8 cellular contexts compared by ENCODE assay signal in the genomic region with DNA sequence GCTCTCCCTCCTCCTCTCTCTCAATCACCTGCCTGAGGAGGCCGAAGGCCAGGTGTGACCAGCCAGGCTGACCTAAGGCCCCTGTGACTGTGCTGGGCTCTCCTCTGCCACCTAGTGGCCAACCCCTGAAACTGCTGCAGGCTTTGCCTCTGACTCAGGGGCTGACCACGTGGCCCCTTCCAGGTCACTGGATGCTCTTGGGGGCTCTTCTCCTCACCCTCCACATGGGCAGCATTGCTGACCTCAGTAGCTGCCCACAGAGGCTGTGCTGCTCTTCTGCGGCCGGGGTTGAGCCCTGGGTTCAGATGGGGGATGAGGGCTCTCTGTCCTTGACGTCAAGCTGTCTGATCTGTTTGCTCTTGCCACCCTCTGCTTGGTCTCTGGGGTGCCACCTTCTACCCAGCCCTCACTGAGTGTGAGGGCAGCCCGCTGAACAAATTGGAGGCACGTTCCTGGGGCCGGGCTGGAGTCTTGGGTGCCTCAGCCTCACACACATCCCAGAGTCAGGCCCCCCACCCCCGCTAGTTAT.
DNase-seq lines count a peak whose midpoint lies in the region; ATAC-seq, FAIRE-seq and TF ChIP-seq lines count a peak whose summit lies in the region.

No MANE protein-coding gene starts in this region.

- H3K36me3 ChIP-seq in SU-DHL-6 (ENCODE audit: low read length), result no peaks in the 10 kb centered on the region
- no peaks in the 10 kb centered on the region for H3K36me3 ChIP-seq in K562 (ENCODE audit: control insufficient read depth, insufficient read depth, low read length)

- H3K9ac ChIP-seq in SU-DHL-6 (ENCODE audit: low read length) (no peak overlapping the region), K562 (ENCODE audit: insufficient read depth in 1 of 2, low read depth in 2 of 2, low read length in 2 of 2) (no peak overlapping the region)

- H2AFZ ChIP-seq in SU-DHL-6 (ENCODE audit: low read depth, low read length, severe bottlenecking) (no peak overlapping the region), K562 (ENCODE audit: low read depth, low read length) (no peak overlapping the region)

- H3K27ac Mint-ChIP-seq in immature natural killer cell, result no peak overlapping the region

- H3K36me3 Mint-ChIP-seq in immature natural killer cell, result no peaks in the 10 kb centered on the region

- H3K9me3 ChIP-seq in SU-DHL-6 (ENCODE audit: insufficient read depth, low read length) (no peaks in the 10 kb centered on the region), K562 (replicated peaks; ENCODE audit: control insufficient read depth, insufficient read depth, low read depth, low read length) (no peaks in the 10 kb centered on the region)

- peak in 1 of 2 experiments; percentile 54; a peak in 2 of 4 replicates for TF ChIP-seq RAD21 in K562 (CRISPR knock-in tag; conservative IDR thresholded peaks at IDR 0.05 in 1 of 2, IDR thresholded peaks at IDR 0.05 in 1 of 2)

- peak; percentile 91 for TF ChIP-seq CTCF in SU-DHL-6 (IDR thresholded peaks at IDR 0.05; ENCODE audit: insufficient read depth, low read length, poor library complexity, severe bottlenecking)
- TF ChIP-seq CTCF in K562 (IDR thresholded peaks at IDR 0.05 in 2 of 3, conservative IDR thresholded peaks at IDR 0.05 in 1 of 3; ENCODE audit: insufficient read depth in 2 of 3, low read depth in 1 of 3, low read length in 3 of 3), result peak; percentile 74 to 91 (median 77)

- no peak overlapping the region for H3K4me3 Mint-ChIP-seq in immature natural killer cell

- H3K27me3 ChIP-seq in SU-DHL-6 (ENCODE audit: low read length) (no peaks in the 10 kb centered on the region), K562 (ENCODE audit: control insufficient read depth in 2 of 2, insufficient read depth in 2 of 2, low read length in 2 of 2) (peaks cover 2 to 36% of the 10 kb centered on the region in 2 experiments; a peak in 2 of 5 replicates)

- H3F3A ChIP-seq in SU-DHL-6 (ENCODE audit: insufficient read depth), result no peaks in the 10 kb centered on the region

- H3K9me3 Mint-ChIP-seq in immature natural killer cell, result peaks cover 3 to 10% (median 6%) of the 10 kb centered on the region in 6 donors

- H3K4me2 ChIP-seq in SU-DHL-6 (ENCODE audit: low read depth, low read length, poor library complexity, severe bottlenecking), result no peak overlapping the region
- no peak overlapping the region for H3K4me2 ChIP-seq in K562 (ENCODE audit: insufficient read depth, low read length)

- no peaks in the 10 kb centered on the region for H3K4me1 Mint-ChIP-seq in immature natural killer cell

- peaks cover 4 to 21% (median 9%) of the 10 kb centered on the region in 3 donors for H3K27me3 Mint-ChIP-seq in immature natural killer cell (ENCODE audit: low read depth in 3 of 3)

- no peaks in the 10 kb centered on the region for H3K9me1 ChIP-seq in K562 (ENCODE audit: control insufficient read depth, insufficient read depth, low read length)

- peak; percentile 26 for FAIRE-seq in K562 (lab: Jason Lieb, UNC)

- H4K20me1 ChIP-seq in SU-DHL-6 (ENCODE audit: low read depth, low read length) (no peaks in the 10 kb centered on the region), K562 (replicated peaks; ENCODE audit: control insufficient read depth, insufficient read depth, low read length) (no peaks in the 10 kb centered on the region)

- H3K4me3 ChIP-seq in SU-DHL-6 (ENCODE audit: insufficient read depth, low read length, poor library complexity, severe bottlenecking), result no peak overlapping the region
- H3K4me3 ChIP-seq in K562, result no peak overlapping the region

- in situ Hi-C loops in K562 (cut with MboI), result no loop called here

- no peak overlapping the region for H3K27ac ChIP-seq in SU-DHL-6 (ENCODE audit: low read depth, low read length)
- H3K27ac ChIP-seq in K562 (ENCODE audit: extremely low read depth, low read depth, low read length), result no peak overlapping the region

- intact Hi-C loops in K562 (cut with micrococcal nuclease), result no loop called here

- ATAC-seq in HG03521 (IDR thresholded peaks at IDR 0.05; ENCODE audit: unreplicated experiment), result peak; percentile 61
- peak; percentile 96 for ATAC-seq in K562
- ATAC-seq in HG03139 (IDR thresholded peaks at IDR 0.05; ENCODE audit: unreplicated experiment), result no peak

- H3K4me1 ChIP-seq in K562 (replicated peaks in 1 of 2; ENCODE audit: control insufficient read depth in 2 of 2, insufficient read depth in 2 of 2, low read length in 2 of 2), result peaks cover 0 to 6% of the 10 kb centered on the region in 2 experiments; a peak in 1 of 5 replicates

- DNase-seq in activated CD4-positive, alpha-beta T cell treated with anti-CD3 and anti-CD28 coated beads for 24 hours (ENCODE audit: low read depth in 2 of 2), result peak; percentile 6 to 18
- no peak for DNase-seq in activated CD4-positive, alpha-beta T cell treated with anti-CD3 and anti-CD28 coated beads for 1 hour
- peak; percentile 59 to 77 (median 72) for DNase-seq in K562 (ENCODE audit: extremely low read depth in 1 of 4, low spot score in 3 of 4)
- peak; percentile 30 to 45 (median 42) for DNase-seq in immature natural killer cell
- peak; percentile 51 to 56 for DNase-seq in stimulated activated CD4-positive, alpha-beta T cell treated with anti-CD3 and anti-CD28 coated beads, Interleukin-2, amount 100 ng/mL, for 24 hours

- no peaks in the 10 kb centered on the region for H3K9me2 ChIP-seq in SU-DHL-6 (replicated peaks; ENCODE audit: insufficient read depth, low read length)

- TF ChIP-seq POLR2A in K562 (conservative IDR thresholded peaks at IDR 0.05), result no peak

- BruUV-seq in K562 (replicated peaks; lab: Mats Ljungman, UMichigan), result no TSS peak

- 5% methylated on average over 6 of the region's 9 CpGs for WGBS in K562 (ENCODE audit: insufficient coverage, low coverage, missing lambda C conversion rate)

- no peak for TF ChIP-seq EP300 in K562 (IDR thresholded peaks at IDR 0.05; ENCODE audit: low read length)

- CTCF ChIA-PET in K562 (lab: Yijun Ruan, JAX; ENCODE audit: low intra/inter-chr PET ratio), result no interaction called here

- H3K79me2 ChIP-seq in SU-DHL-6 (ENCODE audit: insufficient read depth, low read length), result no peaks in the 10 kb centered on the region
- H3K79me2 ChIP-seq in K562 (ENCODE audit: control insufficient read depth, insufficient read depth, low read length), result no peaks in the 10 kb centered on the region

- POLR2A ChIA-PET in K562 (lab: Yijun Ruan, JAX), result no interaction called here

TF ChIP-seq in K562, 482 proteins besides CTCF, POLR2A, EP300 and RAD21 (continues in another document):
- TF ChIP-seq, protein P1, sequence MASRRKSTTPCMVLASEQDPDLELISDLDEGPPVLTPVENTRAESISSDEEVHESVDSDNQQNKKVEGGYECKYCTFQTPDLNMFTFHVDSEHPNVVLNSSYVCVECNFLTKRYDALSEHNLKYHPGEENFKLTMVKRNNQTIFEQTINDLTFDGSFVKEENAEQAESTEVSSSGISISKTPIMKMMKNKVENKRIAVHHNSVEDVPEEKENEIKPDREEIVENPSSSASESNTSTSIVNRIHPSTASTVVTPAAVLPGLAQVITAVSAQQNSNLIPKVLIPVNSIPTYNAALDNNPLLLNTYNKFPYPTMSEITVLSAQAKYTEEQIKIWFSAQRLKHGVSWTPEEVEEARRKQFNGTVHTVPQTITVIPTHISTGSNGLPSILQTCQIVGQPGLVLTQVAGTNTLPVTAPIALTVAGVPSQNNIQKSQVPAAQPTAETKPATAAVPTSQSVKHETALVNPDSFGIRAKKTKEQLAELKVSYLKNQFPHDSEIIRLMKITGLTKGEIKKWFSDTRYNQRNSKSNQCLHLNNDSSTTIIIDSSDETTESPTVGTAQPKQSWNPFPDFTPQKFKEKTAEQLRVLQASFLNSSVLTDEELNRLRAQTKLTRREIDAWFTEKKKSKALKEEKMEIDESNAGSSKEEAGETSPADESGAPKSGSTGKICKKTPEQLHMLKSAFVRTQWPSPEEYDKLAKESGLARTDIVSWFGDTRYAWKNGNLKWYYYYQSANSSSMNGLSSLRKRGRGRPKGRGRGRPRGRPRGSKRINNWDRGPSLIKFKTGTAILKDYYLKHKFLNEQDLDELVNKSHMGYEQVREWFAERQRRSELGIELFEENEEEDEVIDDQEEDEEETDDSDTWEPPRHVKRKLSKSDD (conservative IDR thresholded peaks at IDR 0.05; ENCODE audit: low read length), result no peak
- TF ChIP-seq USF2 (CRISPR knock-in tag; IDR thresholded peaks at IDR 0.05) (peak; percentile 82), MBD1 (CRISPR knock-in tag; IDR thresholded peaks at IDR 0.05) (no peak), CREM (IDR thresholded peaks at IDR 0.05; ENCODE audit: low read depth) (peak; percentile 15; the same call in 1 of the 2 replicates), JUND (IDR thresholded peaks at IDR 0.05; ENCODE audit: borderline replicate concordance, low read depth, low read length) (0 out of 2 replicates have a peak, but pooled peaks have one; percentile 20), JUND (tag; IDR thresholded peaks at IDR 0.05; ENCODE audit: borderline replicate concordance, low read depth, low read length) (no peak)
